15 cellular contexts compared by ENCODE assay signal in the genomic region with DNA sequence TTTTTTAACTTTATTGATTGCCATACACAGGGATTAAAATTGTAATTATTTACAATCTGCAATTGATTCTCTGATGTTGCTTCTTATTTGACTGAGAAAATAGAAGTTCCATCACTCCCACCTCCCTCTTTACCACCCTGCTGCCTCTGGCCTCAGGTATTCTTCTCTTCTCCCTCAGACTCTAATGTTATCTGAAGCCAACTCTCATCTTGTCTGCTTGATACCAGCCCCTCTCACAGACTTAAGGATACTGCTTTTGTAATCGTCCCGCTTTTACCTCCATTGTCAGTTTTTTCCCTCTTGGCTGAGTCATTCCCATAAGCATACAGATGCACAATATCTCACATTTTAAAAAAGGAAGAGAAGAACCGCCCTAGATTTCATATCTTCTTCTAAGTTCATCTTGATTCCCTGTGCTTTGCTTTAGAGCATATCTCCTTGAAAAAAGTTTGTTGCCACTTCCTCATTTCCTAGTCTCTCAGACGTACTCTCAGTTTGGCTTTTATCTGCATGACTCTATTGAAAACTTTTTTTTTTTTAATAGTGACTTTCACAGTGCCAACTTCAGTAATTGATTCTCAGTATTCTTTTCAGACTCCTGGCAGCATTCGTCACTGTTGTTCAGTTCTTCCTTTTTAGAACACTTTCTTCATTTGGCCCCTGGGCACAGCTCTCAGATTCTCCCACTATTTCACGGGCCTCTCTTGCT. TPM values are rescaled to one million over a fixed set of nuclear protein-coding genes. Genes with fewer than 3 reads are reported as not detected.
DNase-seq lines count a peak whose midpoint lies in the region; ATAC-seq, FAIRE-seq and TF ChIP-seq lines count a peak whose summit lies in the region.
"Had no signal": no experiment of that assay in that cellular context is flagged by ENCODE, and none has a peak within 500 bp of the region (broad histone marks: within the 10 kb centered on the region; RNA-seq: fewer than 3 reads in every experiment).

No MANE protein-coding gene starts in this region.

- H3K27me3 ChIP-seq in astrocyte (ENCODE audit: insufficient read depth, low read length) (no peaks in the 10 kb centered on the region), SK-N-SH (ENCODE audit: insufficient read depth) (no peaks in the 10 kb centered on the region)

- H3K79me2 ChIP-seq in astrocyte (ENCODE audit: insufficient read depth, low read length) (no peaks in the 10 kb centered on the region), SK-N-SH (ENCODE audit: insufficient read depth) (no peaks in the 10 kb centered on the region)

- no peak overlapping the region for H3K27ac Mint-ChIP-seq in astrocyte (ENCODE audit: unreplicated experiment)
- H3K27ac Mint-ChIP-seq: activated naive CD4-positive, alpha-beta T cell treated with anti-CD3 and anti-CD28 coated beads, Interleukin-2, amount 50 U/mL, for 24 hours had no signal

- H3K9me3 Mint-ChIP-seq in astrocyte (ENCODE audit: unreplicated experiment), result no peaks in the 10 kb centered on the region
- H3K9me3 Mint-ChIP-seq: activated naive CD4-positive, alpha-beta T cell treated with anti-CD3 and anti-CD28 coated beads, Interleukin-2, amount 50 U/mL, for 24 hours had no signal

- peaks cover 3% of the 10 kb centered on the region for H3K4me1 ChIP-seq in astrocyte (ENCODE audit: insufficient read depth, low read length)
- H3K4me1 ChIP-seq in SK-N-SH (ENCODE audit: control insufficient read depth in 1 of 2, insufficient read depth in 2 of 2, low read depth in 1 of 2, low read length in 1 of 2), result peaks cover 0 to 6% of the 10 kb centered on the region in 2 experiments; a peak in 2 of 4 replicates
- H3K4me1 ChIP-seq: psoas muscle had no signal

- no peaks in the 10 kb centered on the region for H3K27me3 Mint-ChIP-seq in astrocyte (ENCODE audit: low read depth, unreplicated experiment)
- H3K27me3 Mint-ChIP-seq: activated naive CD4-positive, alpha-beta T cell treated with anti-CD3 and anti-CD28 coated beads, Interleukin-2, amount 50 U/mL, for 24 hours; naive B cell had no signal

- H3K9me3 ChIP-seq in astrocyte (ENCODE audit: insufficient read depth, low read depth, low read length), result no peaks in the 10 kb centered on the region
- H3K9me3 ChIP-seq in SK-N-SH, result no peaks in the 10 kb centered on the region
- H3K9me3 ChIP-seq: psoas muscle had no signal

- no peak for TF ChIP-seq RAD21 in SK-N-SH (IDR thresholded peaks at IDR 0.05; ENCODE audit: low read length)

- CTCF ChIA-PET in SK-N-SH (lab: Yijun Ruan, JAX), result no interaction called here

- H3K36me3 ChIP-seq in astrocyte (ENCODE audit: insufficient read depth, low read length), result no peaks in the 10 kb centered on the region
- H3K36me3 ChIP-seq in SK-N-SH (replicated peaks in 1 of 2; ENCODE audit: control insufficient read depth in 1 of 2, insufficient read depth in 2 of 2, low read length in 1 of 2), result peaks cover 31 to 39% of the 10 kb centered on the region in 2 experiments

- H3K4me2 ChIP-seq in astrocyte (ENCODE audit: low read length) (peak overlapping the region; percentile 8), SK-N-SH (no peak overlapping the region)

- 96% methylated on average over 6 of the region's 6 CpGs for WGBS in SK-N-SH (ENCODE audit: low lambda C conversion rate)

- DNase-seq in M059J (ENCODE audit: low read depth) (peak; percentile 3), astrocyte (ENCODE audit: low read depth) (no peak), SK-N-SH (no peak), ureter (ENCODE audit: low spot score) (no peak)
- no peak for DNase-seq in stimulated activated CD4-positive, alpha-beta T cell treated with anti-CD3 and anti-CD28 coated beads, Interleukin-12 subunit alpha, Interleukin-12 subunit beta, amount 100 ng/mL, for 4 hours
- DNase-seq: activated CD4-positive, CD25-positive, alpha-beta regulatory T cell; AML-193; caudate nucleus; DMS153; naive B cell; psoas muscle had no signal

- peaks cover 3% of the 10 kb centered on the region for H3F3A ChIP-seq in SK-N-SH (replicated peaks; ENCODE audit: insufficient read depth)

- H2AFZ ChIP-seq in astrocyte (ENCODE audit: low read depth, low read length) (no peak overlapping the region), SK-N-SH (ENCODE audit: low read depth) (no peak overlapping the region)

- H3K4me1 Mint-ChIP-seq in astrocyte (ENCODE audit: low read depth, unreplicated experiment), result peaks cover 2% of the 10 kb centered on the region
- H3K4me1 Mint-ChIP-seq: activated naive CD4-positive, alpha-beta T cell treated with anti-CD3 and anti-CD28 coated beads, Interleukin-2, amount 50 U/mL, for 24 hours; naive B cell had no signal

- no peak overlapping the region for H3K4me3 ChIP-seq in astrocyte (ENCODE audit: insufficient read depth, low read depth, low read length)
- no peak overlapping the region for H3K4me3 ChIP-seq in SK-N-SH (ENCODE audit: low read depth in 2 of 2, low read length in 1 of 2)
- H3K4me3 ChIP-seq: psoas muscle had no signal

- H3K27ac ChIP-seq in astrocyte (ENCODE audit: low read depth, low read length) (no peak overlapping the region), SK-N-SH (ENCODE audit: low read depth in 2 of 2, low read length in 1 of 2) (no peak overlapping the region)
- H3K27ac ChIP-seq: psoas muscle had no signal

- no peak for TF ChIP-seq POLR2A in GM18505 (IDR thresholded peaks at IDR 0.05; ENCODE audit: borderline replicate concordance, extremely low read depth, insufficient read depth, insufficient read length)

- H4K20me1 ChIP-seq in astrocyte (ENCODE audit: insufficient read depth, low read length), result no peaks in the 10 kb centered on the region
- H4K20me1 ChIP-seq in SK-N-SH (ENCODE audit: insufficient read depth), result no peaks in the 10 kb centered on the region

- H3K9ac ChIP-seq in astrocyte (ENCODE audit: low read length), result no peak overlapping the region
- H3K9ac ChIP-seq in SK-N-SH, result no peak overlapping the region

- H3K9me2 ChIP-seq in SK-N-SH, result no peaks in the 10 kb centered on the region

- no peak for TF ChIP-seq CTCF in astrocyte (IDR thresholded peaks at IDR 0.05; ENCODE audit: insufficient read depth, low read depth, low read length)
- no peak for TF ChIP-seq CTCF in SK-N-SH (IDR thresholded peaks at IDR 0.05)

- ATAC-seq in GM18505 (IDR thresholded peaks at IDR 0.05; ENCODE audit: unreplicated experiment), result peak; percentile 65
- ATAC-seq in GM21786 (IDR thresholded peaks at IDR 0.05; ENCODE audit: unreplicated experiment), result peak; percentile 72
- ATAC-seq in activated CD4-positive, CD25-positive, alpha-beta regulatory T cell treated with anti-CD3 and anti-CD28 coated beads, Interleukin-2, amount 50 U/mL, for 24 hours, result no peak
- ATAC-seq: psoas muscle had no signal

- POLR2A ChIA-PET in SK-N-SH (lab: Yijun Ruan, JAX), result no interaction called here

- no peak for TF ChIP-seq EP300 in SK-N-SH (IDR thresholded peaks at IDR 0.05; ENCODE audit: borderline replicate concordance in 1 of 2, low read depth in 1 of 2, low read length in 1 of 2)

- FAIRE-seq in astrocyte (lab: Jason Lieb, UNC), result no peak

- no peak overlapping the region for H3K4me3 Mint-ChIP-seq in astrocyte (ENCODE audit: unreplicated experiment)
- H3K4me3 Mint-ChIP-seq: activated naive CD4-positive, alpha-beta T cell treated with anti-CD3 and anti-CD28 coated beads, Interleukin-2, amount 50 U/mL, for 24 hours; naive B cell had no signal

- no peaks in the 10 kb centered on the region for H3K36me3 Mint-ChIP-seq in astrocyte (ENCODE audit: low read depth, unreplicated experiment)

TF ChIP-seq in SK-N-SH, 30 proteins besides CTCF, POLR2A, EP300 and RAD21 (continues in another document):
- TF ChIP-seq SMC3 (IDR thresholded peaks at IDR 0.05; ENCODE audit: low read depth, low read length), result no peak
- TF ChIP-seq NRF1 (IDR thresholded peaks at IDR 0.05; ENCODE audit: low read depth, low read length), result no peak
- TF ChIP-seq RXRA (IDR thresholded peaks at IDR 0.05; ENCODE audit: borderline replicate concordance, low read depth), result no peak
- TF ChIP-seq TCF12 (IDR thresholded peaks at IDR 0.05), result no peak
- TF ChIP-seq RFX5 (IDR thresholded peaks at IDR 0.05; ENCODE audit: low read length), result no peak
- no peak for TF ChIP-seq MEF2A (IDR thresholded peaks at IDR 0.05; ENCODE audit: borderline replicate concordance, low read depth)
- TF ChIP-seq YY1 (IDR thresholded peaks at IDR 0.05; ENCODE audit: low read depth), result no peak
- TF ChIP-seq, protein P1, sequence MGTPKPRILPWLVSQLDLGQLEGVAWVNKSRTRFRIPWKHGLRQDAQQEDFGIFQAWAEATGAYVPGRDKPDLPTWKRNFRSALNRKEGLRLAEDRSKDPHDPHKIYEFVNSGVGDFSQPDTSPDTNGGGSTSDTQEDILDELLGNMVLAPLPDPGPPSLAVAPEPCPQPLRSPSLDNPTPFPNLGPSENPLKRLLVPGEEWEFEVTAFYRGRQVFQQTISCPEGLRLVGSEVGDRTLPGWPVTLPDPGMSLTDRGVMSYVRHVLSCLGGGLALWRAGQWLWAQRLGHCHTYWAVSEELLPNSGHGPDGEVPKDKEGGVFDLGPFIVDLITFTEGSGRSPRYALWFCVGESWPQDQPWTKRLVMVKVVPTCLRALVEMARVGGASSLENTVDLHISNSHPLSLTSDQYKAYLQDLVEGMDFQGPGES (IDR thresholded peaks at IDR 0.05; ENCODE audit: low read depth, low read length), result no peak
- no peak for TF ChIP-seq FOXM1 (IDR thresholded peaks at IDR 0.05; ENCODE audit: low read depth)

RNA-seq across cellular contexts. Expression of a gene that starts 31.1 kb away (rescaled TPM):
- 20.8 and 37.8 TPM in 2 replicates for total RNA-seq in M059J (2014; rRNA removed; shearing (Covaris generic))
- total RNA-seq in astrocyte (14.6 and 16.7 TPM in 2 replicates), ureter (63.2 TPM)
- polyA plus RNA-seq in SK-N-SH (2012; rRNA removed), result 20.5 and 29.5 TPM in 2 replicates
- polyA plus RNA-seq in SK-N-SH (2012; cell fraction: cytosol; rRNA removed), result 33.2 and 42.1 TPM in 2 replicates
- 14.2 and 22.2 TPM in 2 replicates for polyA plus RNA-seq in SK-N-SH (2012; cell fraction: nucleus; rRNA removed)

Comparison
In these comparisons a context has a peak if more than half of its experiments do, and no peak if none do; other contexts are left out.
1. ATAC-seq: peak in GM18505 (single experiment) and GM21786 (single experiment); none in activated CD4-positive, CD25-positive, alpha-beta regulatory T cell treated with anti-CD3 and anti-CD28 coated beads, Interleukin-2, amount 50 U/mL, for 24 hours (0 of 2).